In the genomic region with DNA sequence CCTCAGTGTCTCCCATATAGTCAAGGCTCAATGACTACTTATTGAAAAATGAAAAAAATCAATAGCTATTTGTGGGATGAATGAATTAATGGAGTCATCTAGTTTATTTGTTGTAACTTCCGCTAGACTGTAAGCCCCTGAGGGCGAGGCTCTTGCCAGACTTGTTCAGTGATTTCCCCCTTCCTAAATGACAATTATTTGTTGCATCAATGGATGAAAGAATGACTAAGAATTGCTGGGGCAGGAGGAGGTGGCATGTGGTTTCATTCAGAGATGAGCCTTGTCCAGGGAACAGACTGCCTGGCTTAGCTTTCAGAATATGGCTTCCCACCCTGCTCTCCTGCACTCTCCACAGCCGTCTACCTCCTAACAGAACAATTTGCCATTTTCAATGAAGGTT, we compare ENCODE assay signal across 9 cellular contexts. TPM values are rescaled to one million over a fixed set of nuclear protein-coding genes. Genes with fewer than 3 reads are reported as not detected.
DNase-seq lines count a peak whose midpoint lies in the region; ATAC-seq, FAIRE-seq and TF ChIP-seq lines count a peak whose summit lies in the region.
"Had no signal": no experiment of that assay in that cellular context is flagged by ENCODE, and none has a peak within 500 bp of the region (broad histone marks: within the 10 kb centered on the region; RNA-seq: fewer than 3 reads in every experiment).

No MANE protein-coding gene starts in this region.

- peak; percentile 63 for DNase-seq in COLO829 (ENCODE audit: low spot score)
- peak; percentile 35 for DNase-seq in LoVo (ENCODE audit: low spot score)
- DNase-seq in adipocyte (ENCODE audit: low read depth), result peak; percentile 27
- DNase-seq in neural progenitor cell (ENCODE audit: low spot score), result no peak
- DNase-seq in SK-N-DZ (ENCODE audit: low spot score), result no peak
- DNase-seq in uterus, result no peak
- DNase-seq in frontal cortex (ENCODE audit: low spot score in 2 of 2), result no peak

- H3K27me3 ChIP-seq in adipocyte (replicated peaks; ENCODE audit: control insufficient read depth, insufficient read depth, low read length) (no peaks in the 10 kb centered on the region), neural progenitor cell (peaks cover 4% of the 10 kb centered on the region), uterus (no peaks in the 10 kb centered on the region)

- no peak for TF ChIP-seq CTCF in neural progenitor cell (IDR thresholded peaks at IDR 0.05)
- TF ChIP-seq CTCF in uterus (IDR thresholded peaks at IDR 0.05), result no peak

- H3K27me3 Mint-ChIP-seq in neural progenitor cell (ENCODE audit: insufficient read depth, low read depth), result peaks cover 3% of the 10 kb centered on the region

- no peak overlapping the region for H3K27ac Mint-ChIP-seq in neural progenitor cell

- no peak overlapping the region for H3K4me2 ChIP-seq in neural progenitor cell

- H3K36me3 Mint-ChIP-seq in neural progenitor cell, result peaks cover 4% of the 10 kb centered on the region

- H3K36me3 ChIP-seq in adipocyte (ENCODE audit: control insufficient read depth, insufficient read depth, low read length, severe bottlenecking) (no peaks in the 10 kb centered on the region), neural progenitor cell (no peaks in the 10 kb centered on the region), uterus (no peaks in the 10 kb centered on the region)

- H3K9me3 Mint-ChIP-seq in neural progenitor cell, result no peaks in the 10 kb centered on the region

- H3K4me3 ChIP-seq in adipocyte (ENCODE audit: low read length) (no peak overlapping the region), neural progenitor cell (no peak overlapping the region), uterus (no peak overlapping the region)

- intact Hi-C loops in uterus (cut with DNase I; ENCODE audit: low total_unique reads), result no loop called here

- H3K4me3 Mint-ChIP-seq in neural progenitor cell, result peak overlapping the region; percentile 77

- H3K4me1 Mint-ChIP-seq in neural progenitor cell, result peaks cover 21% of the 10 kb centered on the region

- H3K27ac ChIP-seq in neural progenitor cell, result no peak overlapping the region
- H3K27ac ChIP-seq in uterus, result peak overlapping the region in 1 of 2 donors; percentile 3

- FAIRE-seq in frontal cortex (lab: Jason Lieb, UNC), result no peak
- FAIRE-seq: islet of Langerhans had no signal

- peaks cover 52% of the 10 kb centered on the region for H3K4me1 ChIP-seq in adipocyte (ENCODE audit: control insufficient read depth, insufficient read depth, low read length)
- H3K4me1 ChIP-seq in neural progenitor cell, result peaks cover 11% of the 10 kb centered on the region
- no peaks in the 10 kb centered on the region for H3K4me1 ChIP-seq in uterus

- no peak overlapping the region for H2AFZ ChIP-seq in neural progenitor cell (replicated peaks)

- ATAC-seq in GM19023 (IDR thresholded peaks at IDR 0.05; ENCODE audit: unreplicated experiment), result no peak

- H4K20me1 ChIP-seq in neural progenitor cell (ENCODE audit: low read depth), result peaks cover 5% of the 10 kb centered on the region

- H3F3A ChIP-seq in neural progenitor cell (ENCODE audit: low read depth), result no peaks in the 10 kb centered on the region

- peaks cover 39% of the 10 kb centered on the region for H3K79me2 ChIP-seq in neural progenitor cell (ENCODE audit: low read depth)

- no peaks in the 10 kb centered on the region for H3K9me3 ChIP-seq in adipocyte (ENCODE audit: control insufficient read depth, low read length)
- H3K9me3 ChIP-seq in neural progenitor cell (ENCODE audit: low read depth), result no peaks in the 10 kb centered on the region
- H3K9me3 ChIP-seq in uterus, result no peaks in the 10 kb centered on the region

- peak overlapping the region; percentile 55 for H3K9ac ChIP-seq in adipocyte (ENCODE audit: low read length)
- no peak overlapping the region for H3K9ac ChIP-seq in neural progenitor cell

- no peak for TF ChIP-seq POLR2A in uterus (IDR thresholded peaks at IDR 0.05)

RNA-seq across cellular contexts. Expression of gene PRELID3B, which starts 1.1 kb away (rescaled TPM):
- total RNA-seq in neural progenitor cell (ENCODE audit: low replicate concordance) (41.3 and 78.8 TPM in 2 replicates), uterus (10 to 100 TPM; 13.3 to 44.3 (median 31.9) TPM), frontal cortex (68.9 TPM)
- 154 and 172 TPM in 2 replicates for polyA plus RNA-seq in SK-N-DZ (2014; cell fraction: cytosol; rRNA removed)
- 91.9 and 101 TPM in 2 replicates for polyA plus RNA-seq in SK-N-DZ (2014; cell fraction: nucleus; rRNA removed)

RNA-seq across cellular contexts. Expression of gene ATP5F1E, which starts 11.6 kb away (rescaled TPM):
- total RNA-seq in neural progenitor cell (ENCODE audit: low replicate concordance), result 24.3 and 29.7 TPM in 2 replicates
- polyA plus RNA-seq in SK-N-DZ (2014; cell fraction: cytosol; rRNA removed), result 48.0 and 60.9 TPM in 2 replicates
- 50.1 and 67.2 TPM in 2 replicates for polyA plus RNA-seq in SK-N-DZ (2014; cell fraction: nucleus; rRNA removed)
- total RNA-seq in uterus, result 10 to 100 TPM in 2 of 4 donors, 1 to 10 TPM in 2; 5.6 to 42.4 (median 21.1) TPM
- total RNA-seq in frontal cortex, result 38.3 TPM

RNA-seq across cellular contexts. Expression of gene TUBB1, which starts 24.5 kb away (rescaled TPM):
- total RNA-seq in neural progenitor cell (ENCODE audit: low replicate concordance) (not detected in 2 replicates), uterus (under 1 TPM in 2 of 4 donors, not detected in 2; 0.26 to 0.48 TPM), frontal cortex (0.41 TPM)
- polyA plus RNA-seq in SK-N-DZ (2014; cell fraction: cytosol; rRNA removed), result not detected in 2 replicates
- polyA plus RNA-seq in SK-N-DZ (2014; cell fraction: nucleus; rRNA removed), result not detected in 2 replicates

RNA-seq across cellular contexts. Expression of gene CTSZ, which starts 36.6 kb away (rescaled TPM):
- total RNA-seq in neural progenitor cell (ENCODE audit: low replicate concordance), result 34.2 and 52.5 TPM in 2 replicates
- polyA plus RNA-seq in SK-N-DZ (2014; cell fraction: cytosol; rRNA removed), result not detected in 2 replicates
- not detected in 2 replicates for polyA plus RNA-seq in SK-N-DZ (2014; cell fraction: nucleus; rRNA removed)
- total RNA-seq in uterus, result 100 to 1,000 TPM in 2 of 4 donors, 10 to 100 TPM in 2; 68.7 to 160 (median 109) TPM
- total RNA-seq in frontal cortex, result 10.6 TPM

Comparison
In these comparisons a context has a peak if more than half of its experiments do, and no peak if none do; other contexts are left out.
1. DNase-seq: peak in COLO829 (single experiment), LoVo (single experiment) and adipocyte (single experiment); none in neural progenitor cell (single experiment), SK-N-DZ (single experiment), uterus (0 of 2) and frontal cortex (0 of 2).